11 cellular contexts compared by ENCODE assay signal in the genomic region with DNA sequence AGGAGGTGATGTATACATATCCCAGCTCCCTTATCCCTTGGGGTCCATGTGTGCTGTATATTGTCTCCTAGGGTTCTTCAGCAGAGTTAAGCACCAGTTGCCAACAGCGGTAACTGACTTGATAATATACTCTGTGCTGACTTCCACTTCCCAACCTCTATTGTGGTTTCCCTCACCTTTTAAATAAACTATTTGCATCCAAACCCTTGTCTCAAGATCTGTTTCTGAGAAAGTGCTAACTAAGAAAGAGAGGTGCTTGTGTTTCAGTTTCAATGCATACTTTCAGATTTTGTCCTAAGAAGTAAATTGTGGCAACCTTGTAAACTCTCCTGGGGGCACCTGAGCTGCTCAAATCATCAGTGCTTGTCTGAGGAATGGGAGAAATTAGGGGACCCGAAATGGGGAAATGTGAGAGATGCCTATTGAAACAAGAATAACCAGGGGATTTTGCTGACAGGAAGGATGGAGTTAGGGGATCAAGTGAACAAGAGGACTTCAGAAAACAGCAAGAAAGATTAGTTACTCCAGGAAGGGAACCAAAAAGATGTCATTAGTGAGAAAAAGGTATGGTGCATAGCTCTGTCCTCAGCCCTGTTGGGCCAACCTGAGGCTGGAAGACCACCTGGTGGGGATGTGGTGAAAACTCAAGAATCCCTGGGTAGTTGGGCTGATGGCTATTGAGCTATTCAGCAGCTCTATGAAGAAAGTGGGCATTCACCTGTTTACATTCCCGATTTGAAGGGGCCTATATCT. TPM values are rescaled to one million over a fixed set of nuclear protein-coding genes. Genes with fewer than 3 reads are reported as not detected.
DNase-seq lines count a peak whose midpoint lies in the region; ATAC-seq and TF ChIP-seq lines count a peak whose summit lies in the region.
"Had no signal": no experiment of that assay in that cellular context is flagged by ENCODE, and none has a peak within 500 bp of the region (broad histone marks: within the 10 kb centered on the region; RNA-seq: fewer than 3 reads in every experiment).

No MANE protein-coding gene starts in this region.

- H3K27ac ChIP-seq in esophagus muscularis mucosa (replicated peaks in 1 of 4), result no peak overlapping the region

- no peak for TF ChIP-seq POLR2A in esophagus muscularis mucosa (IDR thresholded peaks at IDR 0.05; ENCODE audit: low read depth)

- no peaks in the 10 kb centered on the region for H3K4me1 ChIP-seq in esophagus muscularis mucosa

- TF ChIP-seq CTCF in esophagus muscularis mucosa (IDR thresholded peaks at IDR 0.05), result no peak

- 62% methylated on average over 3 of the region's 3 CpGs for WGBS in esophagus muscularis mucosa

- no peaks in the 10 kb centered on the region for H3K27me3 ChIP-seq in esophagus muscularis mucosa

- intact Hi-C loops in esophagus muscularis mucosa (cut with DNase I), result no loop called here

- no peak overlapping the region for H3K4me3 ChIP-seq in esophagus muscularis mucosa

- H3K36me3 ChIP-seq in esophagus muscularis mucosa, result no peaks in the 10 kb centered on the region

- no peaks in the 10 kb centered on the region for H3K9me3 ChIP-seq in esophagus muscularis mucosa

- no peak for TF ChIP-seq EP300 in esophagus muscularis mucosa (IDR thresholded peaks at IDR 0.05)

- ATAC-seq in GM18519 (IDR thresholded peaks at IDR 0.05; ENCODE audit: low FRiP score, unreplicated experiment), result peak; percentile 97
- ATAC-seq in GM21360 (IDR thresholded peaks at IDR 0.05; ENCODE audit: unreplicated experiment), result peak; percentile 96
- ATAC-seq in HG02970 (IDR thresholded peaks at IDR 0.05; ENCODE audit: low FRiP score, unreplicated experiment), result peak; percentile 92
- ATAC-seq in HG03575 (IDR thresholded peaks at IDR 0.05; ENCODE audit: extremely low read depth, insufficient number of reproducible peaks, low FRiP score, unreplicated experiment), result peak; percentile 93
- ATAC-seq: sciatic nerve had no signal

- DNase-seq in NCI-H187 (lab: John Stamatoyannopoulos, UW) (no peak), nucleus accumbens (lab: John Stamatoyannopoulos, UW) (no peak), NCI-H510A (lab: John Stamatoyannopoulos, UW) (no peak), esophagus muscularis mucosa (ENCODE audit: extremely low spot score) (no peak)
- DNase-seq: C1 segment of cervical spinal cord, NCI-H1930 had no signal

RNA-seq across cellular contexts. Expression of a gene that starts 50.9 kb away (rescaled TPM):
- total RNA-seq in esophagus muscularis mucosa, result 10 to 100 TPM; 50.7 to 73.4 (median 57.4) TPM
